1 cellular context compared by ENCODE assay signal in genomic region chrX:134457708-134458107, GRCh38.
TF ChIP-seq lines count a peak whose summit lies in the region.

No MANE protein-coding gene starts in this region.

TF ChIP-seq in HEK293, 187 proteins besides CTCF, POLR2A, EP300 and RAD21 (continued from another document):
- TF ChIP-seq BCL6B (tag by site-specific recombination; IDR thresholded peaks at IDR 0.05) (no peak), ZBTB6 (tag by site-specific recombination; IDR thresholded peaks at IDR 0.05) (no peak), ZBTB10 (tag by site-specific recombination; IDR thresholded peaks at IDR 0.05) (no peak), MZF1 (tag by site-specific recombination; IDR thresholded peaks at IDR 0.05; ENCODE audit: borderline replicate concordance) (peak; percentile 70; the same call in 1 of the 2 replicates), ZSCAN30 (tag by site-specific recombination; IDR thresholded peaks at IDR 0.05) (no peak), PATZ1 (tag by site-specific recombination; IDR thresholded peaks at IDR 0.05) (no peak), SALL2 (tag by site-specific recombination; IDR thresholded peaks at IDR 0.05; ENCODE audit: borderline replicate concordance) (no peak), FEZF1 (tag by site-specific recombination; IDR thresholded peaks at IDR 0.05) (no peak)
